Comparison of ENCODE assay signal across 28 cellular contexts in genomic region chr10:1665262-1665661, GRCh38.
"Had no signal": no experiment of that assay in that cellular context is flagged by ENCODE, and none has a peak within 500 bp of the region (broad histone marks: within the 10 kb centered on the region; RNA-seq: fewer than 3 reads in every experiment).

No MANE protein-coding gene starts in this region.

- DNase-seq: stimulated activated CD4-positive, alpha-beta T cell treated with anti-CD3 and anti-CD28 coated beads, Interleukin-2, amount 100 ng/mL, for 48 hours; stimulated activated CD4-positive, alpha-beta T cell treated with anti-CD3 and anti-CD28 coated beads, Interleukin-4, amount 100 ng/mL, for 1 hour; stimulated activated CD4-positive, alpha-beta T cell treated with anti-CD3 and anti-CD28 coated beads, Interleukin-4, amount 100 ng/mL, for 24 hours; stimulated activated CD4-positive, alpha-beta T cell treated with anti-CD3 and anti-CD28 coated beads, Interleukin-4, amount 100 ng/mL, for 4 hours; stimulated activated CD8-positive, alpha-beta memory T cell treated with anti-CD3 and anti-CD28 coated beads, Interleukin-4, amount 100 ng/mL, for 48 hours; stimulated activated naive CD4-positive, alpha-beta T cell; stimulated activated naive CD4-positive, alpha-beta T cell treated with Interleukin-2 at 50 U/mL for 16 hours; stimulated activated naive CD8-positive, alpha-beta T cell treated with anti-CD3 and anti-CD28 coated beads, Interleukin-15, amount 100 ng/mL, for 72 hours; stimulated activated naive CD8-positive, alpha-beta T cell treated with anti-CD3 and anti-CD28 coated beads, Interleukin-15, Interleukin-2, amounts not matched to agents 100 U/mL and 50 U/mL, for 24 hours; stomach; substantia nigra; testis; thyroid gland; transverse colon; trophoblast cell; upper lobe of right lung; uterus had no signal

- H3K27ac ChIP-seq: stomach, suprapubic skin, testis, thoracic aorta, thyroid gland, tibial artery, tibial nerve, transverse colon, upper lobe of left lung, upper lobe of right lung, uterus, vagina had no signal

- H3K9me3 Mint-ChIP-seq: stimulated activated effector memory CD8-positive, alpha-beta T cell treated with anti-CD3 and anti-CD28 coated beads, Interleukin-12 subunit alpha, Interleukin-12 subunit beta, amount 100 ng/mL, for 72 hours; stimulated activated memory B cell treated with anti-CD40 and anti-IgM and Interleukin-4, amounts not matched to agents 10 μg/mL and 1 μg/mL and 100 μg/mL, for 72 hours; stimulated activated naive CD8-positive, alpha-beta T cell treated with anti-CD3 and anti-CD28 coated beads, Interleukin-15, amount 100 ng/mL, for 72 hours; stimulated activated naive CD8-positive, alpha-beta T cell treated with anti-CD3 and anti-CD28 coated beads, Interleukin-15, Interleukin-2, amounts not matched to agents 100 ng/mL and 50 ng/mL, for 24 hours; type B pancreatic cell had no signal

- H3K27me3 Mint-ChIP-seq: stimulated activated naive CD8-positive, alpha-beta T cell treated with anti-CD3 and anti-CD28 coated beads, Interleukin-15, amount 100 ng/mL, for 72 hours had no signal

- H3K27ac Mint-ChIP-seq: stimulated activated effector memory CD8-positive, alpha-beta T cell treated with anti-CD3 and anti-CD28 coated beads, Interleukin-12 subunit alpha, Interleukin-12 subunit beta, amount 100 ng/mL, for 72 hours; stimulated activated memory B cell treated with anti-CD40 and anti-IgM and Interleukin-4, amounts not matched to agents 10 μg/mL and 1 μg/mL and 100 μg/mL, for 72 hours; stimulated activated naive CD8-positive, alpha-beta T cell treated with anti-CD3 and anti-CD28 coated beads, Interleukin-15, amount 100 ng/mL, for 72 hours; stimulated activated naive CD8-positive, alpha-beta T cell treated with anti-CD3 and anti-CD28 coated beads, Interleukin-15, Interleukin-2, amounts not matched to agents 100 ng/mL and 50 ng/mL, for 24 hours; type B pancreatic cell had no signal

- H3K4me1 Mint-ChIP-seq: stimulated activated naive CD8-positive, alpha-beta T cell treated with anti-CD3 and anti-CD28 coated beads, Interleukin-15, amount 100 ng/mL, for 72 hours had no signal

- H3K4me3 Mint-ChIP-seq: stimulated activated effector memory CD8-positive, alpha-beta T cell treated with anti-CD3 and anti-CD28 coated beads, Interleukin-12 subunit alpha, Interleukin-12 subunit beta, amount 100 ng/mL, for 72 hours; stimulated activated memory B cell treated with anti-CD40 and anti-IgM and Interleukin-4, amounts not matched to agents 10 μg/mL and 1 μg/mL and 100 μg/mL, for 72 hours; stimulated activated naive CD8-positive, alpha-beta T cell treated with anti-CD3 and anti-CD28 coated beads, Interleukin-15, amount 100 ng/mL, for 72 hours; stimulated activated naive CD8-positive, alpha-beta T cell treated with anti-CD3 and anti-CD28 coated beads, Interleukin-15, Interleukin-2, amounts not matched to agents 100 ng/mL and 50 ng/mL, for 24 hours; type B pancreatic cell had no signal

- FAIRE-seq: urothelium cell line had no signal

- H3K4me1 ChIP-seq: stomach, suprapubic skin, testis, thyroid gland, tibial artery, tibial nerve, transverse colon, upper lobe of left lung, upper lobe of right lung, uterus had no signal

- H3K36me3 Mint-ChIP-seq: stimulated activated effector memory CD8-positive, alpha-beta T cell treated with anti-CD3 and anti-CD28 coated beads, Interleukin-12 subunit alpha, Interleukin-12 subunit beta, amount 100 ng/mL, for 72 hours; stimulated activated memory B cell treated with anti-CD40 and anti-IgM and Interleukin-4, amounts not matched to agents 10 μg/mL and 1 μg/mL and 100 μg/mL, for 72 hours; type B pancreatic cell had no signal

- H3K27me3 ChIP-seq: testis, thyroid gland, tibial nerve, transverse colon, upper lobe of left lung, upper lobe of right lung, uterus, vagina had no signal

- H3K36me3 ChIP-seq: stomach, suprapubic skin, thoracic aorta, thyroid gland, tibial artery, tibial nerve, transverse colon, upper lobe of left lung, upper lobe of right lung, uterus, vagina had no signal

- H3K9me3 ChIP-seq: stomach, suprapubic skin, testis, thoracic aorta, thyroid gland, tibial artery, tibial nerve, transverse colon, upper lobe of left lung, upper lobe of right lung, uterus, vagina had no signal

- ATAC-seq: stimulated activated effector memory CD8-positive, alpha-beta T cell treated with anti-CD3 and anti-CD28 coated beads, Interleukin-12 subunit alpha, Interleukin-12 subunit beta, amount 100 ng/mL, for 72 hours; stimulated activated memory B cell treated with anti-CD40 and anti-IgM and Interleukin-4, amounts not matched to agents 10 μg/mL and 1 μg/mL and 100 μg/mL, for 72 hours; stimulated activated naive CD8-positive, alpha-beta T cell treated with anti-CD3 and anti-CD28 coated beads, Interleukin-15, amount 100 ng/mL, for 72 hours; stimulated activated naive CD8-positive, alpha-beta T cell treated with anti-CD3 and anti-CD28 coated beads, Interleukin-15, Interleukin-2, amounts not matched to agents 100 U/mL and 50 U/mL, for 24 hours; upper lobe of right lung had no signal

- H3K4me3 ChIP-seq: stomach, suprapubic skin, testis, thoracic aorta, thyroid gland, tibial artery, tibial nerve, transverse colon, upper lobe of left lung, upper lobe of right lung, uterus, vagina had no signal
